Comparison of ENCODE assay signal across 1 cellular context in genomic region chr7:371119-371778, GRCh38.
TF ChIP-seq lines count a peak whose summit lies in the region.

No MANE protein-coding gene starts in this region.

TF ChIP-seq in HEK293, 187 proteins besides CTCF, POLR2A, EP300 and RAD21 (continued from another document):
- TF ChIP-seq PRDM10 (tag by site-specific recombination; IDR thresholded peaks at IDR 0.05) (no peak), HOXC10 (CRISPR knock-in tag; IDR thresholded peaks at IDR 0.05) (no peak), INSM2 (tag by site-specific recombination; IDR thresholded peaks at IDR 0.05) (no peak), ZNF416 (tag by site-specific recombination; IDR thresholded peaks at IDR 0.05) (no peak), REST (tag by site-specific recombination; IDR thresholded peaks at IDR 0.05) (no peak), ZNF658 (tag by site-specific recombination; IDR thresholded peaks at IDR 0.05) (no peak), ZSCAN5A (tag by site-specific recombination; IDR thresholded peaks at IDR 0.05) (0 out of 2 replicates have a peak, but pooled peaks have one; percentile 5), ZBTB26 (tag by site-specific recombination; optimal IDR thresholded peaks at IDR 0.05) (peak; percentile 5), GLIS2 (tag by site-specific recombination; IDR thresholded peaks at IDR 0.05) (peak; percentile 38), HOXA7 (CRISPR knock-in tag; IDR thresholded peaks at IDR 0.05; ENCODE audit: borderline replicate concordance) (no peak), ZNF48 (tag by site-specific recombination; IDR thresholded peaks at IDR 0.05) (no peak), ZNF132 (tag by site-specific recombination; IDR thresholded peaks at IDR 0.05; ENCODE audit: borderline replicate concordance) (no peak), ZNF121 (tag by site-specific recombination; IDR thresholded peaks at IDR 0.05) (0 out of 2 replicates have a peak, but pooled peaks have one; percentile 30), ZNF621 (tag by site-specific recombination; IDR thresholded peaks at IDR 0.05) (no peak), ZNF548 (tag by site-specific recombination; IDR thresholded peaks at IDR 0.05) (no peak), ZNF501 (tag by site-specific recombination; IDR thresholded peaks at IDR 0.05) (no peak), PRDM4 (tag by site-specific recombination; IDR thresholded peaks at IDR 0.05) (no peak), ZNF398 (tag by site-specific recombination; IDR thresholded peaks at IDR 0.05) (0 out of 2 replicates have a peak, but pooled peaks have one; percentile 15), SCRT1 (tag by site-specific recombination; IDR thresholded peaks at IDR 0.05; ENCODE audit: borderline replicate concordance) (no peak), OSR2 (tag by site-specific recombination; IDR thresholded peaks at IDR 0.05) (no peak), ZFP69B (tag by site-specific recombination; IDR thresholded peaks at IDR 0.05) (no peak), ZNF302 (tag by site-specific recombination; IDR thresholded peaks at IDR 0.05; ENCODE audit: low read depth) (no peak), ZFP41 (tag by site-specific recombination; IDR thresholded peaks at IDR 0.05; ENCODE audit: borderline replicate concordance) (no peak), ZNF2 (tag by site-specific recombination; IDR thresholded peaks at IDR 0.05) (no peak), ZNF175 (tag by site-specific recombination; IDR thresholded peaks at IDR 0.05) (no peak), ZIC2 (tag by site-specific recombination; IDR thresholded peaks at IDR 0.05) (peak; percentile 25; the same call in 1 of the 2 replicates), ZBTB20 (tag by site-specific recombination; IDR thresholded peaks at IDR 0.05) (no peak), ZNF10 (tag by site-specific recombination; IDR thresholded peaks at IDR 0.05) (no peak), ZNF19 (tag by site-specific recombination; IDR thresholded peaks at IDR 0.05; ENCODE audit: low read depth) (no peak), ZNF394 (tag by site-specific recombination; IDR thresholded peaks at IDR 0.05; ENCODE audit: borderline replicate concordance) (no peak), ZNF843 (tag by site-specific recombination; IDR thresholded peaks at IDR 0.05) (no peak), GLIS1 (tag by site-specific recombination; IDR thresholded peaks at IDR 0.05) (peak; percentile 62)
